In genomic region chr10:1366811-1367425, GRCh38 we compare ENCODE assay signal across 21 cellular contexts.
DNase-seq lines count a peak whose midpoint lies in the region; ATAC-seq and TF ChIP-seq lines count a peak whose summit lies in the region.
"Had no signal": no experiment of that assay in that cellular context is flagged by ENCODE, and none has a peak within 500 bp of the region (broad histone marks: within the 10 kb centered on the region; RNA-seq: fewer than 3 reads in every experiment).

No MANE protein-coding gene starts in this region.

- no peaks in the 10 kb centered on the region for H3K27me3 ChIP-seq in right atrium auricular region
- H3K27me3 ChIP-seq in heart right ventricle, result peaks cover 0 to 51% (median 30%) of the 10 kb centered on the region in 7 donors
- no peaks in the 10 kb centered on the region for H3K27me3 ChIP-seq in SJCRH30
- H3K27me3 ChIP-seq: BE2C had no signal

- ATAC-seq in heart right ventricle (no peak), esophagus mucosa (peak; percentile 20)
- ATAC-seq: A549, GM12878, Panc1 had no signal

- H3K36me3 ChIP-seq in right atrium auricular region (no peaks in the 10 kb centered on the region), heart right ventricle (no peaks in the 10 kb centered on the region), SJCRH30 (no peaks in the 10 kb centered on the region)
- H3K36me3 ChIP-seq: BE2C had no signal

- 87 to 92% methylated on average over 15 of the region's 15 CpGs for WGBS in heart right ventricle, 2 donors

- H3K4me3 ChIP-seq in right atrium auricular region (no peak overlapping the region), heart right ventricle (no peak overlapping the region), SJCRH30 (no peak overlapping the region)
- H3K4me3 ChIP-seq: A549, GM12878 had no signal

- intact Hi-C loops in heart right ventricle (cut with DNase I), result no loop called here

- H3K9me3 ChIP-seq in right atrium auricular region (no peaks in the 10 kb centered on the region), heart right ventricle (no peaks in the 10 kb centered on the region), SJCRH30 (replicated peaks) (no peaks in the 10 kb centered on the region)
- H3K9me3 ChIP-seq: A549, BE2C had no signal

- H3K4me1 ChIP-seq in right atrium auricular region, result no peaks in the 10 kb centered on the region
- H3K4me1 ChIP-seq in heart right ventricle, result no peaks in the 10 kb centered on the region
- no peaks in the 10 kb centered on the region for H3K4me1 ChIP-seq in SJCRH30
- H3K4me1 ChIP-seq: A549, BE2C had no signal

- H3K27ac ChIP-seq in right atrium auricular region, result no peak overlapping the region
- H3K27ac ChIP-seq in heart right ventricle, result no peak overlapping the region
- no peak overlapping the region for H3K27ac ChIP-seq in SJCRH30
- H3K27ac ChIP-seq: A549 had no signal

- in situ Hi-C loops in GM13977 (cut with MboI; ENCODE audit: low pct_unique_long_range_greater_than_20kb, low sequenced_read_pairs, unreplicated experiment), result no loop called here

- DNase-seq in right atrium auricular region (ENCODE audit: low spot score) (peak; percentile 40), heart right ventricle (no peak), mesenteric fat pad (ENCODE audit: low spot score) (peak; percentile 60), HuH-7 (ENCODE audit: low spot score) (no peak), SJCRH30 (no peak), cerebellum (ENCODE audit: low spot score) (no peak), GM13977 (ENCODE audit: low spot score) (no peak)
- DNase-seq: BE2C; CD4-positive, CD25-positive, alpha-beta regulatory T cell; DMS79 treated with DMSO at 0.1 percent for 48 hours; Kasumi-1; NCI-H1694 treated with DMSO at 0.1 percent for 48 hours; NCI-H2081 treated with DMSO at 0.1 percent for 48 hours; NCI-H2171 treated with DMSO at 0.1 percent for 48 hours; NCI-H524 treated with DMSO at 0.1 percent for 48 hours; NCI-H82; SIG-M5 had no signal

- no peak for TF ChIP-seq CTCF in right atrium auricular region (IDR thresholded peaks at IDR 0.05)
- TF ChIP-seq CTCF in heart right ventricle (IDR thresholded peaks at IDR 0.05), result no peak
- TF ChIP-seq CTCF in GM13977 (IDR thresholded peaks at IDR 0.05; ENCODE audit: extremely low read depth, insufficient read depth, missing control alignments), result no peak

Comparison
In these comparisons a context has a peak if more than half of its experiments do, and no peak if none do; other contexts are left out.
1. DNase-seq: peak in right atrium auricular region (single experiment) and mesenteric fat pad (single experiment); none in heart right ventricle (0 of 2), HuH-7 (single experiment), SJCRH30 (0 of 2), cerebellum (single experiment) and GM13977 (single experiment).